ENCODE assay signal across 2 cellular contexts in the genomic region with DNA sequence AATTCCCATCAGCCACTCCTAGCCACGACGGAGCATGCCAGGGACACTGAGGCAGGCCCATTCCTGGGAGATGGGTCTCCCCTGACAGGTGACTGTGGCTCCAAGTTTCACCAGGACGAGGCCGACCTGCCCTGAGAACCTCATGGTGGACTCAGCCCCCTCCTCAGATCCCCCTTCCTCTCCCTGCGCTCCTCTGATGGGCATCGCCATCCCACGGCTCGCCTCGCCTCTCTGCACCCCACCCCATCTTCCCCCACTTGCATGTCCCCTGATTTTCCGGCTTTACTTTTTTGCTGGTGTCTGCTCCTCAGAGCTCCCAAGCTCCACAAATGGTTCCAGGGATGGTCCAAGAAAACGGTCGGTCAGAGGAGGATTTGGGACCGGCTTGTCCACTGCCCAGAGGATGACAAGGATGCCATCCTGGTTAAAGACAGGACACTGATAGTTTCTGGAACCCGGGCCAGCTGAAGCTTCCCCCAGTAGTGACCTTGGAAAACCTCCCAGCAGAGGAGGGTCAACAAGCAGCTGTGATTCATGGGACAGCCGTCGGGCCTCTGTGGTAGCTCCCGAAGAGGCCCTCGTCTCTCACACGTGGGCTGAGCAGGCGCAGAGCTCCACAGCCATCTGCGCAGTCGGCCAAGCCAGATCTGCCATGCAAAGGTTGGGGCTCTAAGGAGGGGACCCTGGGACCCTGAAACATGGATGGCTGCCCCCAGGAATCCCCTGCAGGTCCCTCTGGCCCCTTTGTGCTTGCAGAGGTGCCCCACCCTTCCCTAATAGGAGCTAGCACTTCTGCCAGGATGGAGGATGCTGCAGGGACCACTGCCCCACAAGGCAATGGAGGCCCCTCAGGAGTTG.
TF ChIP-seq lines count a peak whose summit lies in the region.

No MANE protein-coding gene starts in this region.

TF ChIP-seq in IMR-90, 13 proteins besides CTCF, POLR2A, EP300 and RAD21:
- TF ChIP-seq SMC3 (IDR thresholded peaks at IDR 0.05; ENCODE audit: low read depth, low read length), result no peak
- TF ChIP-seq MAFK (IDR thresholded peaks at IDR 0.05; ENCODE audit: low read depth, low read length), result no peak
- TF ChIP-seq CHD1 (IDR thresholded peaks at IDR 0.05; ENCODE audit: low read depth, low read length), result no peak
- no peak for TF ChIP-seq RCOR1 (IDR thresholded peaks at IDR 0.05; ENCODE audit: insufficient replicate concordance, low read length)
- no peak for TF ChIP-seq MXI1 (IDR thresholded peaks at IDR 0.05; ENCODE audit: borderline replicate concordance, low read depth, low read length)
- no peak for TF ChIP-seq RFX5 (IDR thresholded peaks at IDR 0.05; ENCODE audit: low read depth, low read length)
- TF ChIP-seq, protein P1, sequence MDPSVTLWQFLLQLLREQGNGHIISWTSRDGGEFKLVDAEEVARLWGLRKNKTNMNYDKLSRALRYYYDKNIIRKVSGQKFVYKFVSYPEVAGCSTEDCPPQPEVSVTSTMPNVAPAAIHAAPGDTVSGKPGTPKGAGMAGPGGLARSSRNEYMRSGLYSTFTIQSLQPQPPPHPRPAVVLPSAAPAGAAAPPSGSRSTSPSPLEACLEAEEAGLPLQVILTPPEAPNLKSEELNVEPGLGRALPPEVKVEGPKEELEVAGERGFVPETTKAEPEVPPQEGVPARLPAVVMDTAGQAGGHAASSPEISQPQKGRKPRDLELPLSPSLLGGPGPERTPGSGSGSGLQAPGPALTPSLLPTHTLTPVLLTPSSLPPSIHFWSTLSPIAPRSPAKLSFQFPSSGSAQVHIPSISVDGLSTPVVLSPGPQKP (IDR thresholded peaks at IDR 0.05; ENCODE audit: borderline replicate concordance, low read depth, low read length), result no peak
- no peak for TF ChIP-seq NFE2L2 (IDR thresholded peaks at IDR 0.05; ENCODE audit: low read depth, low read length)
- TF ChIP-seq CEBPB (IDR thresholded peaks at IDR 0.05; ENCODE audit: low read depth, low read length), result no peak
- TF ChIP-seq MAZ (IDR thresholded peaks at IDR 0.05; ENCODE audit: borderline replicate concordance, low read depth, low read length), result no peak
- TF ChIP-seq FOS (IDR thresholded peaks at IDR 0.05; ENCODE audit: low read depth, low read length), result no peak
- TF ChIP-seq, protein P2, sequence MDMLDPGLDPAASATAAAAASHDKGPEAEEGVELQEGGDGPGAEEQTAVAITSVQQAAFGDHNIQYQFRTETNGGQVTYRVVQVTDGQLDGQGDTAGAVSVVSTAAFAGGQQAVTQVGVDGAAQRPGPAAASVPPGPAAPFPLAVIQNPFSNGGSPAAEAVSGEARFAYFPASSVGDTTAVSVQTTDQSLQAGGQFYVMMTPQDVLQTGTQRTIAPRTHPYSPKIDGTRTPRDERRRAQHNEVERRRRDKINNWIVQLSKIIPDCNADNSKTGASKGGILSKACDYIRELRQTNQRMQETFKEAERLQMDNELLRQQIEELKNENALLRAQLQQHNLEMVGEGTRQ (IDR thresholded peaks at IDR 0.05; ENCODE audit: low read depth, low read length), result no peak

TF ChIP-seq in WTC11, 78 proteins besides CTCF, POLR2A, EP300 and RAD21:
- TF ChIP-seq MXD4 (CRISPR knock-in tag; IDR thresholded peaks at IDR 0.05; ENCODE audit: borderline replicate concordance), result no peak
- TF ChIP-seq GTF2I (CRISPR knock-in tag; conservative IDR thresholded peaks at IDR 0.05), result no peak
- TF ChIP-seq OVOL2 (CRISPR knock-in tag; IDR thresholded peaks at IDR 0.05; ENCODE audit: borderline replicate concordance), result no peak
- TF ChIP-seq ZNF121 (CRISPR knock-in tag; IDR thresholded peaks at IDR 0.05), result no peak
- TF ChIP-seq CREB1 (CRISPR knock-in tag; IDR thresholded peaks at IDR 0.05), result no peak
- TF ChIP-seq, protein P3, sequence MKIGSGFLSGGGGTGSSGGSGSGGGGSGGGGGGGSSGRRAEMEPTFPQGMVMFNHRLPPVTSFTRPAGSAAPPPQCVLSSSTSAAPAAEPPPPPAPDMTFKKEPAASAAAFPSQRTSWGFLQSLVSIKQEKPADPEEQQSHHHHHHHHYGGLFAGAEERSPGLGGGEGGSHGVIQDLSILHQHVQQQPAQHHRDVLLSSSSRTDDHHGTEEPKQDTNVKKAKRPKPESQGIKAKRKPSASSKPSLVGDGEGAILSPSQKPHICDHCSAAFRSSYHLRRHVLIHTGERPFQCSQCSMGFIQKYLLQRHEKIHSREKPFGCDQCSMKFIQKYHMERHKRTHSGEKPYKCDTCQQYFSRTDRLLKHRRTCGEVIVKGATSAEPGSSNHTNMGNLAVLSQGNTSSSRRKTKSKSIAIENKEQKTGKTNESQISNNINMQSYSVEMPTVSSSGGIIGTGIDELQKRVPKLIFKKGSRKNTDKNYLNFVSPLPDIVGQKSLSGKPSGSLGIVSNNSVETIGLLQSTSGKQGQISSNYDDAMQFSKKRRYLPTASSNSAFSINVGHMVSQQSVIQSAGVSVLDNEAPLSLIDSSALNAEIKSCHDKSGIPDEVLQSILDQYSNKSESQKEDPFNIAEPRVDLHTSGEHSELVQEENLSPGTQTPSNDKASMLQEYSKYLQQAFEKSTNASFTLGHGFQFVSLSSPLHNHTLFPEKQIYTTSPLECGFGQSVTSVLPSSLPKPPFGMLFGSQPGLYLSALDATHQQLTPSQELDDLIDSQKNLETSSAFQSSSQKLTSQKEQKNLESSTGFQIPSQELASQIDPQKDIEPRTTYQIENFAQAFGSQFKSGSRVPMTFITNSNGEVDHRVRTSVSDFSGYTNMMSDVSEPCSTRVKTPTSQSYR (CRISPR knock-in tag; IDR thresholded peaks at IDR 0.05), result no peak
- TF ChIP-seq HMGA2 (CRISPR knock-in tag; IDR thresholded peaks at IDR 0.05), result no peak
- TF ChIP-seq ESRRA (CRISPR knock-in tag; IDR thresholded peaks at IDR 0.05; ENCODE audit: borderline replicate concordance), result no peak
- no peak for TF ChIP-seq CBFB (CRISPR knock-in tag; IDR thresholded peaks at IDR 0.05; ENCODE audit: low read depth)
- no peak for TF ChIP-seq ZNF423 (CRISPR knock-in tag; IDR thresholded peaks at IDR 0.05)
- no peak for TF ChIP-seq ZNF263 (CRISPR knock-in tag; IDR thresholded peaks at IDR 0.05; ENCODE audit: low read depth)
- TF ChIP-seq JUN (CRISPR knock-in tag; IDR thresholded peaks at IDR 0.05), result no peak
- TF ChIP-seq, protein P4, sequence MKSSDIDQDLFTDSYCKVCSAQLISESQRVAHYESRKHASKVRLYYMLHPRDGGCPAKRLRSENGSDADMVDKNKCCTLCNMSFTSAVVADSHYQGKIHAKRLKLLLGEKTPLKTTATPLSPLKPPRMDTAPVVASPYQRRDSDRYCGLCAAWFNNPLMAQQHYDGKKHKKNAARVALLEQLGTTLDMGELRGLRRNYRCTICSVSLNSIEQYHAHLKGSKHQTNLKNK (CRISPR knock-in tag; IDR thresholded peaks at IDR 0.05), result no peak
- no peak for TF ChIP-seq NFYB (CRISPR knock-in tag; conservative IDR thresholded peaks at IDR 0.05; ENCODE audit: low read depth)
- TF ChIP-seq NR3C1 (CRISPR knock-in tag; conservative IDR thresholded peaks at IDR 0.05; ENCODE audit: low read depth), result no peak
- TF ChIP-seq, protein P5, sequence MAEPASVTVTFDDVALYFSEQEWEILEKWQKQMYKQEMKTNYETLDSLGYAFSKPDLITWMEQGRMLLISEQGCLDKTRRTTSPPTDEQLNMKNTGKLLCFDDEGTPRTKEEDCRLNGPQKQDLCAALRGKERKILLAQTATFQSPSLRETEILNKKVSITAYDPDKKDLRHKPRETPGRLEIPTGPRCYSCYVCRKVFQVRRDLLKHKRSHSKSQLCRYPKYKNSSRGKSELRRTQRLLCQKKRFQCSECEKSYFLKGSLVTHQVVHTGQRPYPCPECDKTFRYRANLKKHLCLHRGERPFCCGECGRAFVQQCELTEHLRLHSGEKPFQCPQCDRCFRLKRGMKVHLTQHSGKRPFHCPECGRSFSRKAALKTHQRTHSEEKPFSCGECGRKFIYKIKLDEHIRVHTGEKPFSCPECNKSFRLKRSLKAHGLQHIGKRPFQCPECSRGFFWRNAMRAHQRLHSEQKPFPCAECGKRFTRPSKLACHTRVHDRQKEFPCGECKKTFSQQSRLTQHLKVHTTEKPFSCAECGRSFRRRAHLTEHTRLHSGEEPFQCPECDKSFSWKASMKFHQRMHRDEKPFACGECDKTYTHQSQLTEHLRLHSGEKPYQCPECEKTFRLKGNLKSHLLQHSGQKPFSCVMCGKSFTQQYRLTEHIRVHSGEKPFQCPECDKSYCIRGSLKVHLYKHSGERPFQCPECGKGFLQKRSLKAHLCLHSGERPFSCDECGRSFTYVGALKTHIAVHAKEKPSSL (CRISPR knock-in tag; conservative IDR thresholded peaks at IDR 0.05), result no peak
- TF ChIP-seq, protein P6, sequence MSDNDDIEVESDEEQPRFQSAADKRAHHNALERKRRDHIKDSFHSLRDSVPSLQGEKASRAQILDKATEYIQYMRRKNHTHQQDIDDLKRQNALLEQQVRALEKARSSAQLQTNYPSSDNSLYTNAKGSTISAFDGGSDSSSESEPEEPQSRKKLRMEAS (CRISPR knock-in tag; IDR thresholded peaks at IDR 0.05), result no peak
